8 cellular contexts compared by ENCODE assay signal in genomic region chr19:49127674-49128544, GRCh38. TPM values are rescaled to one million over a fixed set of nuclear protein-coding genes. Genes with fewer than 3 reads are reported as not detected.
DNase-seq lines count a peak whose midpoint lies in the region; ATAC-seq and TF ChIP-seq lines count a peak whose summit lies in the region.

No MANE protein-coding gene starts in this region.

- 0 out of 2 replicates have a peak, but pooled peaks have one; percentile 18 for TF ChIP-seq CTCF in GM12875 (IDR thresholded peaks at IDR 0.05; ENCODE audit: borderline replicate concordance, insufficient read depth, low read depth, low read length)
- peak in 3 of 9 donors; percentile 24 to 38 (median 34) for TF ChIP-seq CTCF in heart right ventricle (IDR thresholded peaks at IDR 0.05)
- TF ChIP-seq CTCF in progenitor cell of endocrine pancreas (IDR thresholded peaks at IDR 0.05; ENCODE audit: unreplicated experiment): peak; percentile 10
- no peak for TF ChIP-seq CTCF in upper lobe of right lung (IDR thresholded peaks at IDR 0.05)

- peak overlapping the region; percentile 69 for H3K4me3 Mint-ChIP-seq in progenitor cell of endocrine pancreas (ENCODE audit: low read depth)

- H3K9ac ChIP-seq in adipocyte (ENCODE audit: low read length): no peak overlapping the region

- no peaks in the 10 kb centered on the region for H3K4me1 Mint-ChIP-seq in progenitor cell of endocrine pancreas (ENCODE audit: low read depth)

- H3K27ac Mint-ChIP-seq in progenitor cell of endocrine pancreas: no peak overlapping the region

- DNase-seq in NCI-H1417 (lab: John Stamatoyannopoulos, UW): peak; percentile 93 to 100 (median 98)
- peak; percentile 55 to 89 for DNase-seq in SW 1271 (lab: John Stamatoyannopoulos, UW)
- peak; percentile 100 for DNase-seq in adipocyte (ENCODE audit: low read depth)
- DNase-seq in heart right ventricle: peak; percentile 97
- peak; percentile 84 for DNase-seq in progenitor cell of endocrine pancreas (ENCODE audit: low spot score, unreplicated experiment)
- peak; percentile 98 for DNase-seq in upper lobe of right lung

- ATAC-seq in HG02763 (IDR thresholded peaks at IDR 0.05; ENCODE audit: unreplicated experiment): peak; percentile 86
- peak; percentile 97 to 99 (median 98) for ATAC-seq in heart right ventricle
- ATAC-seq in upper lobe of right lung: peak; percentile 99

- peaks cover 14% of the 10 kb centered on the region for H3K27me3 ChIP-seq in adipocyte (replicated peaks; ENCODE audit: control insufficient read depth, insufficient read depth, low read length)
- no peaks in the 10 kb centered on the region for H3K27me3 ChIP-seq in heart right ventricle
- H3K27me3 ChIP-seq in upper lobe of right lung: no peaks in the 10 kb centered on the region

- H3K27me3 Mint-ChIP-seq in progenitor cell of endocrine pancreas: peaks cover 39% of the 10 kb centered on the region

- H3K4me1 ChIP-seq in adipocyte (ENCODE audit: control insufficient read depth, insufficient read depth, low read length) (peaks cover 7% of the 10 kb centered on the region), heart right ventricle (peaks cover 0 to 20% (median 10%) of the 10 kb centered on the region in 9 donors), upper lobe of right lung (peaks cover 9% of the 10 kb centered on the region)

- no peaks in the 10 kb centered on the region for H3K36me3 ChIP-seq in adipocyte (ENCODE audit: control insufficient read depth, insufficient read depth, low read length, severe bottlenecking)
- H3K36me3 ChIP-seq in heart right ventricle: no peaks in the 10 kb centered on the region
- no peaks in the 10 kb centered on the region for H3K36me3 ChIP-seq in upper lobe of right lung

- H3K36me3 Mint-ChIP-seq in progenitor cell of endocrine pancreas (ENCODE audit: insufficient read depth): no peaks in the 10 kb centered on the region

- H3K9me3 ChIP-seq in adipocyte (ENCODE audit: control insufficient read depth, low read length) (no peaks in the 10 kb centered on the region), heart right ventricle (no peaks in the 10 kb centered on the region), upper lobe of right lung (no peaks in the 10 kb centered on the region)

- no peaks in the 10 kb centered on the region for H3K9me3 Mint-ChIP-seq in progenitor cell of endocrine pancreas (ENCODE audit: low read depth)

- H3K4me3 ChIP-seq in GM12875 (ENCODE audit: low read depth, low read length) (peak overlapping the region; percentile 38), adipocyte (ENCODE audit: low read length) (peak overlapping the region; percentile 66), heart right ventricle (peak overlapping the region in 9 of 10 donors; percentile 14 to 42 (median 34)), upper lobe of right lung (peak overlapping the region; percentile 43)

- WGBS in heart right ventricle, 2 donors: 4% methylated on average over 63 of the region's 63 CpGs

- intact Hi-C loops in heart right ventricle (cut with DNase I) (no loop called here), upper lobe of right lung (cut with DNase I) (no loop called here)

- peak overlapping the region in 6 of 10 donors; percentile 12 to 71 (median 50) for H3K27ac ChIP-seq in heart right ventricle
- no peak overlapping the region for H3K27ac ChIP-seq in upper lobe of right lung

RNA-seq across cellular contexts. Expression of gene PPFIA3, which starts 8.6 kb away (rescaled TPM):
- total RNA-seq in heart right ventricle: 1 to 10 TPM; 3.6 to 7.0 (median 5.8) TPM
- 10 to 100 TPM; 15.4 to 16.7 TPM for polyA plus RNA-seq in heart right ventricle
- total RNA-seq in progenitor cell of endocrine pancreas: 6.7 and 8.5 TPM in 2 replicates
- 10.7 TPM for total RNA-seq in upper lobe of right lung

RNA-seq across cellular contexts. Expression of gene C19orf73, which starts 9.0 kb away (rescaled TPM):
- total RNA-seq in heart right ventricle: 1 to 10 TPM in 5 of 10 donors, under 1 TPM in 5; 0.64 to 2.3 (median 1.0) TPM
- polyA plus RNA-seq in heart right ventricle: 1 to 10 TPM; 1.9 to 5.4 TPM
- 1.3 and 1.5 TPM in 2 replicates for total RNA-seq in progenitor cell of endocrine pancreas
- 1.5 TPM for total RNA-seq in upper lobe of right lung

RNA-seq across cellular contexts. Expression of gene LIN7B, which starts 13.7 kb away (rescaled TPM):
- total RNA-seq in heart right ventricle: 10 to 100 TPM; 17.6 to 26.7 (median 23.0) TPM
- 10 to 100 TPM; 25.9 to 38.5 TPM for polyA plus RNA-seq in heart right ventricle
- 7.0 and 9.3 TPM in 2 replicates for total RNA-seq in progenitor cell of endocrine pancreas
- 12.2 TPM for total RNA-seq in upper lobe of right lung

RNA-seq across cellular contexts. Expression of gene HRC, which starts 27.3 kb away (rescaled TPM):
- 1,000 to 10,000 TPM in 6 of 10 donors, 100 to 1,000 TPM in 4; 901 to 1,557 (median 1,052) TPM for total RNA-seq in heart right ventricle
- polyA plus RNA-seq in heart right ventricle: 100 to 1,000 TPM; 331 to 710 TPM
- total RNA-seq in progenitor cell of endocrine pancreas: 1.6 and 2.1 TPM in 2 replicates
- total RNA-seq in upper lobe of right lung: 2.2 TPM

RNA-seq across cellular contexts. Expression of gene TRPM4, which starts 29.7 kb away (rescaled TPM):
- total RNA-seq in heart right ventricle: 10 to 100 TPM; 21.7 to 38.5 (median 33.0) TPM
- polyA plus RNA-seq in heart right ventricle: 100 to 1,000 TPM in 1 of 2 donors, 10 to 100 TPM in 1; 20.4 to 100 TPM
- 16.9 and 17.7 TPM in 2 replicates for total RNA-seq in progenitor cell of endocrine pancreas
- 44.3 TPM for total RNA-seq in upper lobe of right lung
